Comparison of ENCODE assay signal across 9 cellular contexts in genomic region chr4:7043521-7044414, GRCh38. TPM values are rescaled to one million over a fixed set of nuclear protein-coding genes. Genes with fewer than 3 reads are reported as not detected.
DNase-seq lines count a peak whose midpoint lies in the region; ATAC-seq, FAIRE-seq and TF ChIP-seq lines count a peak whose summit lies in the region.
"Had no signal": no experiment of that assay in that cellular context is flagged by ENCODE, and none has a peak within 500 bp of the region (broad histone marks: within the 10 kb centered on the region; RNA-seq: fewer than 3 reads in every experiment).

No MANE protein-coding gene starts in this region.

- POLR2A ChIA-PET in CD8-positive, alpha-beta T cell (lab: Charles Lee): interaction anchor here (0.6 to 5.9 kb wide), 13 partner anchors 8 to 403 kb away, joined by 3 to 103 read pairs (median 6); partner anchors contain the start of genes BLOC1S4, GRPEL1, MRFAP1 and TBC1D14

- H3K9me3 Mint-ChIP-seq in CD8-positive, alpha-beta T cell: no peaks in the 10 kb centered on the region

- peaks cover 25% of the 10 kb centered on the region for H3K36me3 Mint-ChIP-seq in CD8-positive, alpha-beta T cell

- H3K27ac ChIP-seq in CD8-positive, alpha-beta T cell (ENCODE audit: low read depth, low read length): peak overlapping the region; percentile 84
- peak overlapping the region; percentile 84 for H3K27ac ChIP-seq in WERI-Rb-1

- FAIRE-seq in bronchial epithelial cell (lab: Jason Lieb, UNC): no peak
- FAIRE-seq: TTC549 had no signal

- peak overlapping the region; percentile 94 for H3K4me3 ChIP-seq in CD8-positive, alpha-beta T cell (ENCODE audit: low read depth, low read length)
- H3K4me3 ChIP-seq in WERI-Rb-1 (ENCODE audit: low read depth, low read length) (peak overlapping the region; percentile 84), bronchial epithelial cell (ENCODE audit: low read depth, low read length) (peak overlapping the region; percentile 96)

- peaks cover 46% of the 10 kb centered on the region for H3K4me1 Mint-ChIP-seq in CD8-positive, alpha-beta T cell (ENCODE audit: low read depth)

- CTCF ChIA-PET in CD8-positive, alpha-beta T cell (lab: Charles Lee): interaction anchor here (0.7 to 4.5 kb wide), 18 partner anchors 9 to 332 kb away, joined by 3 to 79 read pairs (median 4); partner anchors contain the start of genes GRPEL1 and TBC1D14

- peak; percentile 27 to 76 (median 48) for DNase-seq in CD8-positive, alpha-beta T cell
- peak; percentile 47 for DNase-seq in WERI-Rb-1
- DNase-seq in bronchial epithelial cell (ENCODE audit: low read depth): no peak
- peak; percentile 69 for DNase-seq in left kidney (ENCODE audit: low read depth, low spot score)
- peak in 2 of 3 experiments; percentile 37 to 45 for DNase-seq in stimulated activated CD4-positive, alpha-beta T cell treated with anti-CD3 and anti-CD28 coated beads, TNF-alpha, amount 100 ng/mL, for 4 hours (ENCODE audit: low read depth in 3 of 3)
- DNase-seq in NCI-H1436 (lab: John Stamatoyannopoulos, UW): no peak

- H3K9me3 ChIP-seq in CD8-positive, alpha-beta T cell (ENCODE audit: low read length): no peaks in the 10 kb centered on the region
- H3K9me3 ChIP-seq in WERI-Rb-1 (ENCODE audit: severe bottlenecking): no peaks in the 10 kb centered on the region

- peak overlapping the region; percentile 91 for H3K4me3 Mint-ChIP-seq in CD8-positive, alpha-beta T cell

- no peaks in the 10 kb centered on the region for H3K27me3 Mint-ChIP-seq in CD8-positive, alpha-beta T cell (ENCODE audit: low read depth)

- H3K36me3 ChIP-seq in CD8-positive, alpha-beta T cell (ENCODE audit: insufficient read depth, low read length): no peaks in the 10 kb centered on the region
- H3K36me3 ChIP-seq in WERI-Rb-1 (peaks cover 18% of the 10 kb centered on the region), bronchial epithelial cell (ENCODE audit: control insufficient read depth, insufficient read depth, low read length) (peaks cover 2% of the 10 kb centered on the region)

- ATAC-seq in CD8-positive, alpha-beta T cell: peak; percentile 47
- ATAC-seq in GM19438 (IDR thresholded peaks at IDR 0.05; ENCODE audit: low read depth, unreplicated experiment) (peak; percentile 4), HG03565 (IDR thresholded peaks at IDR 0.05; ENCODE audit: unreplicated experiment) (peak; percentile 18)

- H3K27ac Mint-ChIP-seq in CD8-positive, alpha-beta T cell: peak overlapping the region; percentile 88

- no peak for TF ChIP-seq CTCF in CD8-positive, alpha-beta T cell (IDR thresholded peaks at IDR 0.05)
- TF ChIP-seq CTCF in WERI-Rb-1 (IDR thresholded peaks at IDR 0.05; ENCODE audit: low read depth, low read length): no peak
- TF ChIP-seq CTCF in bronchial epithelial cell (IDR thresholded peaks at IDR 0.05; ENCODE audit: insufficient read depth, low read length, severe bottlenecking): no peak

- intact Hi-C loops in CD8-positive, alpha-beta T cell (cut with DNase I, micrococcal nuclease): loop anchor here (1.0 to 5.0 kb wide), 7 partner anchors 25 to 401 kb away; partner anchors contain the start of genes GRPEL1 (in 2 of the 2), KIAA0232 (in 2 of the 2), TBC1D14 (in 2 of the 2) and MRFAP1 (in 1 of the 2)

- peaks cover 45% of the 10 kb centered on the region for H3K4me1 ChIP-seq in CD8-positive, alpha-beta T cell (ENCODE audit: insufficient read depth, low read length)

- no peaks in the 10 kb centered on the region for H3K27me3 ChIP-seq in CD8-positive, alpha-beta T cell (ENCODE audit: insufficient read depth, low read length)
- H3K27me3 ChIP-seq in WERI-Rb-1 (ENCODE audit: insufficient read depth, low read depth, severe bottlenecking) (no peaks in the 10 kb centered on the region), bronchial epithelial cell (ENCODE audit: control insufficient read depth, insufficient read depth, low read length) (no peaks in the 10 kb centered on the region)

RNA-seq across cellular contexts. Expression of gene TADA2B, which starts 0.6 kb away (rescaled TPM):
- total RNA-seq in CD8-positive, alpha-beta T cell: 10 to 100 TPM; 41.9 to 45.4 TPM
- total RNA-seq in bronchial epithelial cell: 12.1 and 14.6 TPM in 2 replicates

RNA-seq across cellular contexts. Expression of gene GRPEL1, which starts 24.1 kb away (rescaled TPM):
- total RNA-seq in CD8-positive, alpha-beta T cell: 10 to 100 TPM; 61.1 to 61.5 TPM
- total RNA-seq in bronchial epithelial cell: 67.4 and 91.0 TPM in 2 replicates

Comparison
In these comparisons a context has a peak if more than half of its experiments do, and no peak if none do; other contexts are left out.
1. DNase-seq: peak in CD8-positive, alpha-beta T cell (7 of 7), WERI-Rb-1 (single experiment), left kidney (single experiment) and stimulated activated CD4-positive, alpha-beta T cell treated with anti-CD3 and anti-CD28 coated beads, TNF-alpha, amount 100 ng/mL, for 4 hours (2 of 3); none in bronchial epithelial cell (single experiment) and NCI-H1436 (single experiment).
2. Peak in every context shown above with its lines, with median percentiles within 50 percentile points of each other: ATAC-seq and H3K4me3 ChIP-seq.